27 cellular contexts compared by ENCODE assay signal in the genomic region with DNA sequence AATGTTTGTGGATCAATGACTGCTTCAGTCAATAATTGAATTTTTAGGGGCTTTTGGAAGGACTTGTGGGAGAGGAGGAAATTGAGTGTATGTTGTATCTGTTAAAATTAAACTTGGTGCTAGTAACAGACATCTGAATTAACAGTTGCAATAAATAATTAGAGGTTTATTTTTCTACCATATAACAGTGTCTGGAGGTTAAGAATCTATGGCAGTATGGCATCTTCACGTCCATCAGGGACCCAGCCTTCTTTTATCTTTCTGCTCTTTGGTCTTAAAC.
DNase-seq lines count a peak whose midpoint lies in the region; ATAC-seq, FAIRE-seq and TF ChIP-seq lines count a peak whose summit lies in the region.
"Had no signal": no experiment of that assay in that cellular context is flagged by ENCODE, and none has a peak within 500 bp of the region (broad histone marks: within the 10 kb centered on the region; RNA-seq: fewer than 3 reads in every experiment).

No MANE protein-coding gene starts in this region.

- no peak overlapping the region for H3K4me3 Mint-ChIP-seq in endodermal cell
- H3K4me3 Mint-ChIP-seq: B cell; CD4-positive, alpha-beta T cell; CD8-positive, alpha-beta T cell had no signal

- no peaks in the 10 kb centered on the region for H4K20me1 ChIP-seq in HepG2 (ENCODE audit: insufficient read depth, low read length)
- H4K20me1 ChIP-seq: BLaER1 treated with 17β-estradiol and CSF1 and Interleukin-3, amounts not matched to agents 10 nM and 100 nM had no signal

- H3K27me3 ChIP-seq in liver (ENCODE audit: control insufficient read depth in 4 of 4, insufficient read depth in 4 of 4, low read length in 3 of 4): no peaks in the 10 kb centered on the region
- peaks cover 0 to 9% of the 10 kb centered on the region in 2 experiments; a peak in 3 of 5 replicates for H3K27me3 ChIP-seq in HepG2 (ENCODE audit: control insufficient read depth in 1 of 2, insufficient read depth in 2 of 2, low read length in 2 of 2)
- no peaks in the 10 kb centered on the region for H3K27me3 ChIP-seq in endodermal cell (ENCODE audit: control insufficient read depth, insufficient read depth, low read length, poor library complexity, severe bottlenecking)
- no peaks in the 10 kb centered on the region for H3K27me3 ChIP-seq in right lobe of liver
- H3K27me3 ChIP-seq in mucosa of stomach (ENCODE audit: control insufficient read depth, insufficient read depth, low read length): no peaks in the 10 kb centered on the region
- H3K27me3 ChIP-seq: BLaER1 treated with 17β-estradiol and CSF1 and Interleukin-3, amounts not matched to agents 10 nM and 100 nM had no signal

- H3K9ac ChIP-seq in liver (ENCODE audit: low read depth in 1 of 2, low read length in 2 of 2): no peak overlapping the region
- H3K9ac ChIP-seq in HepG2 (ENCODE audit: insufficient read depth, low read depth, low read length): no peak overlapping the region
- no peak overlapping the region for H3K9ac ChIP-seq in endodermal cell (ENCODE audit: extremely low read depth, low read length, poor library complexity, severe bottlenecking)
- H3K9ac ChIP-seq in mucosa of stomach (ENCODE audit: low read length): no peak overlapping the region
- H3K9ac ChIP-seq: BLaER1 treated with 17β-estradiol and CSF1 and Interleukin-3, amounts not matched to agents 10 nM and 100 nM had no signal

- TF ChIP-seq RAD21 in liver (IDR thresholded peaks at IDR 0.05) (no peak), HepG2 (CRISPR knock-in tag; IDR thresholded peaks at IDR 0.05) (no peak)

- no peaks in the 10 kb centered on the region for H3K79me2 ChIP-seq in HepG2 (ENCODE audit: insufficient read depth, low read length)

- H3K4me1 ChIP-seq in liver (ENCODE audit: control insufficient read depth in 4 of 4, insufficient read depth in 4 of 4, low read length in 3 of 4) (peaks cover 0 to 4% (median 0%) of the 10 kb centered on the region in 4 donors), HepG2 (ENCODE audit: insufficient read depth, low read length) (no peaks in the 10 kb centered on the region), endodermal cell (ENCODE audit: control insufficient read depth, insufficient read depth, low read length) (no peaks in the 10 kb centered on the region), right lobe of liver (peaks cover 0 to 19% (median 0%) of the 10 kb centered on the region in 4 donors), mucosa of stomach (ENCODE audit: control insufficient read depth, insufficient read depth, low read length) (no peaks in the 10 kb centered on the region)
- H3K4me1 ChIP-seq: A549, Caco-2 had no signal

- CTCF ChIA-PET in HepG2 (lab: Yijun Ruan, JAX; ENCODE audit: low intra/inter-chr PET ratio, low total read pairs): no interaction called here

- peaks cover 48% of the 10 kb centered on the region for H3K9me3 Mint-ChIP-seq in endodermal cell

- H2AFZ ChIP-seq in HepG2 (ENCODE audit: low read length): no peak overlapping the region

- H3K36me3 ChIP-seq in liver (ENCODE audit: control insufficient read depth in 4 of 4, insufficient read depth in 3 of 4, low read depth in 1 of 4, low read length in 3 of 4): no peaks in the 10 kb centered on the region
- no peaks in the 10 kb centered on the region for H3K36me3 ChIP-seq in HepG2 (replicated peaks in 1 of 2; ENCODE audit: control insufficient read depth in 1 of 2, insufficient read depth in 2 of 2, low read length in 2 of 2)
- no peaks in the 10 kb centered on the region for H3K36me3 ChIP-seq in endodermal cell (ENCODE audit: control insufficient read depth, insufficient read depth, low read length)
- H3K36me3 ChIP-seq in right lobe of liver: no peaks in the 10 kb centered on the region
- H3K36me3 ChIP-seq in mucosa of stomach (ENCODE audit: control insufficient read depth, insufficient read depth, low read length): peaks cover 4% of the 10 kb centered on the region

- ATAC-seq in HepG2 (no peak), right lobe of liver (peak in 1 of 4 donors; percentile 38), HG02852 (IDR thresholded peaks at IDR 0.05; ENCODE audit: unreplicated experiment) (no peak), sciatic nerve (no peak)
- ATAC-seq: A549; CD8-positive, alpha-beta T cell; GM12878 had no signal

- H3K27ac Mint-ChIP-seq in endodermal cell: no peak overlapping the region
- H3K27ac Mint-ChIP-seq: B cell; CD4-positive, alpha-beta T cell; CD8-positive, alpha-beta T cell had no signal

- H3K9me3 ChIP-seq in liver (ENCODE audit: control insufficient read depth in 4 of 4, low read length in 3 of 4): peaks cover 0 to 7% (median under 1%) of the 10 kb centered on the region in 4 donors
- H3K9me3 ChIP-seq in HepG2 (ENCODE audit: low read length): peaks cover 23% of the 10 kb centered on the region
- H3K9me3 ChIP-seq in endodermal cell (ENCODE audit: control insufficient read depth, low read length): peaks cover 39% of the 10 kb centered on the region
- H3K9me3 ChIP-seq in right lobe of liver: no peaks in the 10 kb centered on the region
- H3K9me3 ChIP-seq in mucosa of stomach (ENCODE audit: control insufficient read depth, low read length): peaks cover 7% of the 10 kb centered on the region

- no peak for TF ChIP-seq POLR2A in HepG2 (IDR thresholded peaks at IDR 0.05; ENCODE audit: insufficient read depth in 1 of 2, low read depth in 2 of 2, low read length in 2 of 2)
- TF ChIP-seq POLR2A in right lobe of liver (IDR thresholded peaks at IDR 0.05): no peak

- 60% methylated on average over 1 of the region's 1 CpG for WGBS in liver
- 0% methylated on average over 1 of the region's 1 CpG for WGBS in HepG2 (ENCODE audit: low lambda C conversion rate)
- WGBS in endodermal cell (ENCODE audit: insufficient coverage in 1 of 2, insufficient read length in 1 of 2), 2 experiments: 45% methylated on average over 1 of the region's 1 CpG; no CpG with 5 or more reads in 1 of the 2 experiments
- WGBS in right lobe of liver (ENCODE audit: insufficient coverage, low coverage, low lambda C conversion rate, missing lambda C conversion rate): 35% methylated on average over 1 of the region's 1 CpG

- peaks cover 4% of the 10 kb centered on the region for H3K36me3 Mint-ChIP-seq in endodermal cell (ENCODE audit: low read depth)
- H3K36me3 Mint-ChIP-seq: CD8-positive, alpha-beta T cell had no signal

- H3K27ac ChIP-seq in liver (ENCODE audit: low read depth in 1 of 2, low read length in 2 of 2): no peak overlapping the region
- no peak overlapping the region for H3K27ac ChIP-seq in HepG2 (ENCODE audit: extremely low read length, insufficient read depth, low read length)
- H3K27ac ChIP-seq in endodermal cell (ENCODE audit: low read depth, low read length): no peak overlapping the region
- peak overlapping the region in 2 of 3 donors; percentile 61 to 66 for H3K27ac ChIP-seq in right lobe of liver
- H3K27ac ChIP-seq: 22Rv1; A549; BLaER1 treated with 17β-estradiol and CSF1 and Interleukin-3, amounts not matched to agents 10 nM and 100 nM; C4-2B had no signal

- TF ChIP-seq CTCF in liver (IDR thresholded peaks at IDR 0.05; ENCODE audit: low read depth, low read length, missing input control): no peak
- TF ChIP-seq CTCF in HepG2 (CRISPR knock-in tag; IDR thresholded peaks at IDR 0.05): no peak
- TF ChIP-seq CTCF in endodermal cell (conservative IDR thresholded peaks at IDR 0.05): no peak
- no peak for TF ChIP-seq CTCF in right lobe of liver (IDR thresholded peaks at IDR 0.05)

- intact Hi-C loops in HepG2 (cut with micrococcal nuclease; ENCODE audit: unreplicated experiment): no loop called here
- intact Hi-C loops in right lobe of liver (cut with DNase I): no loop called here
- intact Hi-C loops in sciatic nerve (cut with DNase I): no loop called here

- in situ Hi-C loops in HepG2 (cut with HindIII; ENCODE audit: extremely low pct_ligation_motif_present, low pct_unique_long_range_greater_than_20kb): no loop called here

- TF ChIP-seq EP300 in HepG2 (IDR thresholded peaks at IDR 0.05; ENCODE audit: low read depth in 2 of 2, low read length in 2 of 2) (no peak), HepG2 (CRISPR knock-in tag; IDR thresholded peaks at IDR 0.05; ENCODE audit: borderline replicate concordance) (no peak)

- no peak overlapping the region for H3K4me3 ChIP-seq in liver (ENCODE audit: low read depth in 1 of 3, low read length in 3 of 3)
- no peak overlapping the region for H3K4me3 ChIP-seq in HepG2 (replicated peaks in 1 of 3; ENCODE audit: insufficient read depth in 1 of 3, low read depth in 2 of 3, low read length in 3 of 3)
- peak overlapping the region; percentile 57 for H3K4me3 ChIP-seq in endodermal cell (ENCODE audit: low read length)
- no peak overlapping the region for H3K4me3 ChIP-seq in right lobe of liver
- peak overlapping the region; percentile 18 for H3K4me3 ChIP-seq in mucosa of stomach (ENCODE audit: low read length)
- H3K4me3 ChIP-seq: A549; BLaER1 treated with 17β-estradiol and CSF1 and Interleukin-3, amounts not matched to agents 10 nM and 100 nM; GM12878 had no signal

- FAIRE-seq in HepG2 (lab: Jason Lieb, UNC): no peak
- FAIRE-seq: A549, D721Med, GM12878, GM12892, GM18507 had no signal

- BruUV-seq in HepG2 (replicated peaks; lab: Mats Ljungman, UMichigan): no TSS peak

- peaks cover 4% of the 10 kb centered on the region for H3K27me3 Mint-ChIP-seq in endodermal cell (ENCODE audit: insufficient read depth)
- H3K27me3 Mint-ChIP-seq: CD4-positive, alpha-beta T cell had no signal

- POLR2A ChIA-PET in HepG2 (lab: Yijun Ruan, JAX): no interaction called here

- H3K4me2 ChIP-seq in HepG2 (ENCODE audit: low read depth, low read length): no peak overlapping the region
- H3K4me2 ChIP-seq: A549; BLaER1 treated with 17β-estradiol and CSF1 and Interleukin-3, amounts not matched to agents 10 nM and 100 nM had no signal

- DNase-seq in HepG2 (ENCODE audit: low spot score) (no peak), endodermal cell (no peak), right lobe of liver (no peak), sciatic nerve (ENCODE audit: low spot score) (no peak), T-helper 9 cell (no peak)
- DNase-seq: AML-193; Calu3; CD4-positive, alpha-beta T cell; CD8-positive, alpha-beta T cell; DMS153; DMS79; DND-41; EL; GDM1 had no signal

- H3K4me1 Mint-ChIP-seq in endodermal cell: peaks cover 11% of the 10 kb centered on the region
- H3K4me1 Mint-ChIP-seq: B cell had no signal

TF ChIP-seq in liver, 16 proteins besides CTCF, POLR2A, EP300 and RAD21:
- TF ChIP-seq HNF4G (IDR thresholded peaks at IDR 0.05): peak; percentile 37
- TF ChIP-seq FOXA1 (IDR thresholded peaks at IDR 0.05): no peak

Comparison
In these comparisons a context has a peak if more than half of its experiments do, and no peak if none do; other contexts are left out.
1. H3K27ac ChIP-seq: peak in right lobe of liver (2 of 3); none in liver (0 of 2), HepG2 (single experiment) and endodermal cell (single experiment).
2. H3K4me3 ChIP-seq: peak in endodermal cell (single experiment) and mucosa of stomach (single experiment); none in liver (0 of 3), HepG2 (0 of 3) and right lobe of liver (0 of 3).